In genomic region chr1:209793711-209794110, GRCh38 we compare ENCODE assay signal across 4 cellular contexts. TPM values are rescaled to one million over a fixed set of nuclear protein-coding genes. Genes with fewer than 3 reads are reported as not detected.
"Had no signal": no experiment of that assay in that cellular context is flagged by ENCODE, and none has a peak within 500 bp of the region (broad histone marks: within the 10 kb centered on the region; RNA-seq: fewer than 3 reads in every experiment).

No MANE protein-coding gene starts in this region.

RNA-seq across cellular contexts. Expression of gene TRAF3IP3, which starts 37.9 kb away (rescaled TPM):
- total RNA-seq: ascending aorta, astrocyte, bronchial epithelial cell, chondrocyte had no signal
